1 cellular context compared by ENCODE assay signal in genomic region chr17:40109471-40109824, GRCh38.
TF ChIP-seq lines count a peak whose summit lies in the region.

No MANE protein-coding gene starts in this region.

TF ChIP-seq in endothelial cell of umbilical vein, 7 proteins besides CTCF, POLR2A, EP300 and RAD21 (continued from another document):
- TF ChIP-seq POLR2AphosphoS5 (IDR thresholded peaks at IDR 0.05; ENCODE audit: insufficient read depth, low read depth, low read length) (no peak), MYC (IDR thresholded peaks at IDR 0.05; ENCODE audit: low read depth, low read length) (no peak), GATA2 (IDR thresholded peaks at IDR 0.05; ENCODE audit: insufficient read depth, insufficient read length, low read depth, low read length) (no peak), FOS (IDR thresholded peaks at IDR 0.05; ENCODE audit: borderline replicate concordance, insufficient read depth, low read length) (no peak), EZH2 (IDR thresholded peaks at IDR 0.05; ENCODE audit: borderline replicate concordance, low read depth, low read length, severe bottlenecking) (no peak)
